Comparison of ENCODE assay signal across 2 cellular contexts in the genomic region with DNA sequence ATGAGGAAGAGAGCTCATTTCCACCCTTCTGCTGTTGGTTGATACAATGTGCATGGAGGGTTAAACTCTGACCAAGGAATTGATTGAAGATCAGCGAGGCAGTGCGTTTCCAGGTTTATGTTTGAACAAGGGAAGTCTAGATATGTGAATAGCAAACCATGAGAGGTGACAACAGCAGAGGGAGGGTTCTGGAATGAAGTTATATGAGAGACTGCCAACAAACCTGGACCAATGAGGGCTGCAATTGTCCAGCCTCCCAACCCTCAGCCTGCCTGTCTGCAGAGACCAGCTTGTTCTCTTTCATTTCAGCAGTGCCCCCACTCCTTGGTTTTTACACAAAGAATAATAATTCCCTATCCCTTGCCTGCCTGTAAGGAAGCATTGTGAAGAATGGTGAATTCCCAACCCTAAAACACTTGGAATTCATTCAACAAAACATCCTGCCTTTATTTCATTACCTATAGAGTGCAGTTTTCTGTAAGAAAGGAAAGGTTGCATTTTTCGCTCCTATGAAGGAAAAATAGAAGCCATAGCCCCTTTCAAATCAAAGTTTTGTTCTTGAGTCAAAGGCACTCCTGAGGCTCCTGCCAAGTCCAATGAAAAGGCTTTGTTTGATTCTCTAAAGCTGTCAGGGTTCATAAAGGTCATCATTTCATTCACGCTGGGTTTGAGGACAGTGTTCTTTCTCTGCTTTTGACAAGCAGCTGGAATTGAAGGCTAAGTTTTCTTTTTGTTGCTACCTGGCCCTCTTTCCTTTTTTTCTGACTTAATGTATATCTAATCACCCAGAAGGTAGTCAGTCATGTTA.
TF ChIP-seq lines count a peak whose summit lies in the region.

No MANE protein-coding gene starts in this region.

TF ChIP-seq in GM23338, 12 proteins besides CTCF, POLR2A, EP300 and RAD21 (continues in another document):
- TF ChIP-seq, protein P1, sequence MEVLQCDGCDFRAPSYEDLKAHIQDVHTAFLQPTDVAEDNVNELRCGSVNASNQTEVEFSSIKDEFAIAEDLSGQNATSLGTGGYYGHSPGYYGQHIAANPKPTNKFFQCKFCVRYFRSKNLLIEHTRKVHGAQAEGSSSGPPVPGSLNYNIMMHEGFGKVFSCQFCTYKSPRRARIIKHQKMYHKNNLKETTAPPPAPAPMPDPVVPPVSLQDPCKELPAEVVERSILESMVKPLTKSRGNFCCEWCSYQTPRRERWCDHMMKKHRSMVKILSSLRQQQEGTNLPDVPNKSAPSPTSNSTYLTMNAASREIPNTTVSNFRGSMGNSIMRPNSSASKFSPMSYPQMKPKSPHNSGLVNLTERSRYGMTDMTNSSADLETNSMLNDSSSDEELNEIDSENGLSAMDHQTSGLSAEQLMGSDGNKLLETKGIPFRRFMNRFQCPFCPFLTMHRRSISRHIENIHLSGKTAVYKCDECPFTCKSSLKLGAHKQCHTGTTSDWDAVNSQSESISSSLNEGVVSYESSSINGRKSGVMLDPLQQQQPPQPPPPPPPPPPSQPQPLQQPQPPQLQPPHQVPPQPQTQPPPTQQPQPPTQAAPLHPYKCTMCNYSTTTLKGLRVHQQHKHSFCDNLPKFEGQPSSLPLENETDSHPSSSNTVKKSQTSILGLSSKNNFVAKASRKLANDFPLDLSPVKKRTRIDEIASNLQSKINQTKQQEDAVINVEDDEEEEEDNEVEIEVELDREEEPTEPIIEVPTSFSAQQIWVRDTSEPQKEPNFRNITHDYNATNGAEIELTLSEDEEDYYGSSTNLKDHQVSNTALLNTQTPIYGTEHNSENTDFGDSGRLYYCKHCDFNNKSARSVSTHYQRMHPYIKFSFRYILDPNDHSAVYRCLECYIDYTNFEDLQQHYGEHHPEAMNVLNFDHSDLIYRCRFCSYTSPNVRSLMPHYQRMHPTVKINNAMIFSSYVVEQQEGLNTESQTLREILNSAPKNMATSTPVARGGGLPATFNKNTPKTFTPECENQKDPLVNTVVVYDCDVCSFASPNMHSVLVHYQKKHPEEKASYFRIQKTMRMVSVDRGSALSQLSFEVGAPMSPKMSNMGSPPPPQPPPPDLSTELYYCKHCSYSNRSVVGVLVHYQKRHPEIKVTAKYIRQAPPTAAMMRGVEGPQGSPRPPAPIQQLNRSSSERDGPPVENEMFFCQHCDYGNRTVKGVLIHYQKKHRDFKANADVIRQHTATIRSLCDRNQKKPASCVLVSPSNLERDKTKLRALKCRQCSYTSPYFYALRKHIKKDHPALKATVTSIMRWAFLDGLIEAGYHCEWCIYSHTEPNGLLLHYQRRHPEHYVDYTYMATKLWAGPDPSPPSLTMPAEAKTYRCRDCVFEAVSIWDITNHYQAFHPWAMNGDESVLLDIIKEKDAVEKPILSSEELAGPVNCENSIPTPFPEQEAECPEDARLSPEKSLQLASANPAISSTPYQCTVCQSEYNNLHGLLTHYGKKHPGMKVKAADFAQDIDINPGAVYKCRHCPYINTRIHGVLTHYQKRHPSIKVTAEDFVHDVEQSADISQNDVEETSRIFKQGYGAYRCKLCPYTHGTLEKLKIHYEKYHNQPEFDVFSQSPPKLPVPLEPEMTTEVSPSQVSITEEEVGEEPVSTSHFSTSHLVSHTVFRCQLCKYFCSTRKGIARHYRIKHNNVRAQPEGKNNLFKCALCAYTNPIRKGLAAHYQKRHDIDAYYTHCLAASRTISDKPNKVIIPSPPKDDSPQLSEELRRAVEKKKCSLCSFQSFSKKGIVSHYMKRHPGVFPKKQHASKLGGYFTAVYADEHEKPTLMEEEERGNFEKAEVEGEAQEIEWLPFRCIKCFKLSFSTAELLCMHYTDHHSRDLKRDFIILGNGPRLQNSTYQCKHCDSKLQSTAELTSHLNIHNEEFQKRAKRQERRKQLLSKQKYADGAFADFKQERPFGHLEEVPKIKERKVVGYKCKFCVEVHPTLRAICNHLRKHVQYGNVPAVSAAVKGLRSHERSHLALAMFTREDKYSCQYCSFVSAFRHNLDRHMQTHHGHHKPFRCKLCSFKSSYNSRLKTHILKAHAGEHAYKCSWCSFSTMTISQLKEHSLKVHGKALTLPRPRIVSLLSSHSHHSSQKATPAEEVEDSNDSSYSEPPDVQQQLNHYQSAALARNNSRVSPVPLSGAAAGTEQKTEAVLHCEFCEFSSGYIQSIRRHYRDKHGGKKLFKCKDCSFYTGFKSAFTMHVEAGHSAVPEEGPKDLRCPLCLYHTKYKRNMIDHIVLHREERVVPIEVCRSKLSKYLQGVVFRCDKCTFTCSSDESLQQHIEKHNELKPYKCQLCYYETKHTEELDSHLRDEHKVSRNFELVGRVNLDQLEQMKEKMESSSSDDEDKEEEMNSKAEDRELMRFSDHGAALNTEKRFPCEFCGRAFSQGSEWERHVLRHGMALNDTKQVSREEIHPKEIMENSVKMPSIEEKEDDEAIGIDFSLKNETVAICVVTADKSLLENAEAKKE (CRISPR knock-in tag; IDR thresholded peaks at IDR 0.05) = no peak
- no peak for TF ChIP-seq ZNF114 (CRISPR knock-in tag; IDR thresholded peaks at IDR 0.05)
- no peak for TF ChIP-seq CREB1 (CRISPR knock-in tag; IDR thresholded peaks at IDR 0.05; ENCODE audit: low read depth)
- TF ChIP-seq EZH2phosphoT487 (IDR thresholded peaks at IDR 0.05; ENCODE audit: unreplicated experiment) = no peak
- no peak for TF ChIP-seq POLR2AphosphoS5 (IDR thresholded peaks at IDR 0.05; ENCODE audit: low read depth)
- no peak for TF ChIP-seq EZH2 (IDR thresholded peaks at IDR 0.05; ENCODE audit: low read depth, unreplicated experiment)
- TF ChIP-seq, protein P2, sequence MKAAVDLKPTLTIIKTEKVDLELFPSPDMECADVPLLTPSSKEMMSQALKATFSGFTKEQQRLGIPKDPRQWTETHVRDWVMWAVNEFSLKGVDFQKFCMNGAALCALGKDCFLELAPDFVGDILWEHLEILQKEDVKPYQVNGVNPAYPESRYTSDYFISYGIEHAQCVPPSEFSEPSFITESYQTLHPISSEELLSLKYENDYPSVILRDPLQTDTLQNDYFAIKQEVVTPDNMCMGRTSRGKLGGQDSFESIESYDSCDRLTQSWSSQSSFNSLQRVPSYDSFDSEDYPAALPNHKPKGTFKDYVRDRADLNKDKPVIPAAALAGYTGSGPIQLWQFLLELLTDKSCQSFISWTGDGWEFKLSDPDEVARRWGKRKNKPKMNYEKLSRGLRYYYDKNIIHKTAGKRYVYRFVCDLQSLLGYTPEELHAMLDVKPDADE (IDR thresholded peaks at IDR 0.05) = no peak

TF ChIP-seq in liver, 16 proteins besides CTCF, POLR2A, EP300 and RAD21 (continued from another document):
- TF ChIP-seq HNF4A (conservative IDR thresholded peaks at IDR 0.05) (peak; percentile 28 to 56), RXRA (IDR thresholded peaks at IDR 0.05) (peak in 1 of 2 donors; percentile 64), YY1 (IDR thresholded peaks at IDR 0.05) (peak; percentile 58), HNF4G (IDR thresholded peaks at IDR 0.05) (no peak), TAF1 (conservative IDR thresholded peaks at IDR 0.05) (no peak)
- TF ChIP-seq, protein P3, sequence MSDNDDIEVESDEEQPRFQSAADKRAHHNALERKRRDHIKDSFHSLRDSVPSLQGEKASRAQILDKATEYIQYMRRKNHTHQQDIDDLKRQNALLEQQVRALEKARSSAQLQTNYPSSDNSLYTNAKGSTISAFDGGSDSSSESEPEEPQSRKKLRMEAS (IDR thresholded peaks at IDR 0.05) = no peak
